14 cellular contexts compared by ENCODE assay signal in genomic region chr3:47089605-47090004, GRCh38.
DNase-seq lines count a peak whose midpoint lies in the region; ATAC-seq and TF ChIP-seq lines count a peak whose summit lies in the region.
"Had no signal": no experiment of that assay in that cellular context is flagged by ENCODE, and none has a peak within 500 bp of the region (broad histone marks: within the 10 kb centered on the region; RNA-seq: fewer than 3 reads in every experiment).

No MANE protein-coding gene starts in this region.

- TF ChIP-seq CTCF in cardiac muscle cell (IDR thresholded peaks at IDR 0.05; ENCODE audit: low read depth, low read length), result no peak
- TF ChIP-seq CTCF in HFFc6 (IDR thresholded peaks at IDR 0.05), result no peak
- no peak for TF ChIP-seq CTCF in endothelial cell (IDR thresholded peaks at IDR 0.05; ENCODE audit: unreplicated experiment)
- no peak for TF ChIP-seq CTCF in stomach (IDR thresholded peaks at IDR 0.05)
- no peak for TF ChIP-seq CTCF in ovary (IDR thresholded peaks at IDR 0.05)
- no peak for TF ChIP-seq CTCF in transverse colon (IDR thresholded peaks at IDR 0.05)

- no peaks in the 10 kb centered on the region for H3K9me3 ChIP-seq in cardiac muscle cell (ENCODE audit: low read depth)
- H3K9me3 ChIP-seq in right cardiac atrium (ENCODE audit: control insufficient read depth, low read length), result no peaks in the 10 kb centered on the region
- H3K9me3 ChIP-seq in stomach, result no peaks in the 10 kb centered on the region
- no peaks in the 10 kb centered on the region for H3K9me3 ChIP-seq in ovary
- no peaks in the 10 kb centered on the region for H3K9me3 ChIP-seq in transverse colon

- H3K27me3 Mint-ChIP-seq in HFFc6 (ENCODE audit: insufficient read depth) (no peaks in the 10 kb centered on the region; the same call in 1 of the 2 replicates), endothelial cell (ENCODE audit: unreplicated experiment) (no peaks in the 10 kb centered on the region)

- H3K9me3 Mint-ChIP-seq in HFFc6 (no peaks in the 10 kb centered on the region), endothelial cell (ENCODE audit: unreplicated experiment) (no peaks in the 10 kb centered on the region)

- no peak for ATAC-seq in right cardiac atrium
- ATAC-seq: PC-3 had no signal

- H3K36me3 ChIP-seq in cardiac muscle cell (peaks cover 24% of the 10 kb centered on the region), stomach (peaks cover 0 to 90% (median 81%) of the 10 kb centered on the region in 4 donors), ovary (no peaks in the 10 kb centered on the region), transverse colon (peaks cover 0 to 50% (median 12%) of the 10 kb centered on the region in 4 donors)

- peaks cover 14% of the 10 kb centered on the region for H3K4me1 Mint-ChIP-seq in HFFc6 (ENCODE audit: low read depth)
- H3K4me1 Mint-ChIP-seq in endothelial cell (ENCODE audit: unreplicated experiment), result no peaks in the 10 kb centered on the region

- TF ChIP-seq POLR2A in stomach (IDR thresholded peaks at IDR 0.05), result no peak
- no peak for TF ChIP-seq POLR2A in ovary (IDR thresholded peaks at IDR 0.05)
- TF ChIP-seq POLR2A in transverse colon (IDR thresholded peaks at IDR 0.05), result no peak

- intact Hi-C loops in right cardiac atrium (cut with DNase I), result no loop called here
- intact Hi-C loops in stomach (cut with DNase I; ENCODE audit: low total_unique reads), result no loop called here
- intact Hi-C loops in ovary (cut with DNase I), result loop anchor here in 1 of 4 donors (5.0 kb wide), 1 partner anchor 162 kb away; no protein-coding TSS in a partner anchor
- intact Hi-C loops in transverse colon (cut with DNase I; ENCODE audit: low total_unique reads), result loop anchor here (5.0 kb wide), 1 partner anchor 578 kb away; no protein-coding TSS in a partner anchor

- DNase-seq in cardiac muscle cell (ENCODE audit: low read depth in 1 of 2, low spot score in 1 of 2) (no peak), right cardiac atrium (no peak), HFFc6 (no peak), endothelial cell (ENCODE audit: low spot score) (no peak), stomach (no peak), ovary (no peak), dedifferentiated amniotic fluid mesenchymal stem cell (ENCODE audit: extremely low spot score) (no peak), transverse colon (no peak)
- DNase-seq: COR-L47, KG1, NCI-H1092, NCI-H226, NCI-H526 treated with DMSO at 0.1 percent for 48 hours, PC-3 had no signal

- H3K36me3 Mint-ChIP-seq in HFFc6 (ENCODE audit: low read depth) (peaks cover 22% of the 10 kb centered on the region), endothelial cell (ENCODE audit: low read depth, unreplicated experiment) (peaks cover 13% of the 10 kb centered on the region)

- H3K27ac Mint-ChIP-seq in HFFc6 (peak overlapping the region; percentile 0; the same call in 1 of the 2 replicates), endothelial cell (ENCODE audit: unreplicated experiment) (peak overlapping the region; percentile 44)

- in situ Hi-C loops in transverse colon (cut with MboI; ENCODE audit: low pct_ligation_motif_present in 1 of 4, low pct_unique_long_range_greater_than_20kb in 1 of 4, low sequenced_read_pairs in 3 of 4), result no loop called here

- no peaks in the 10 kb centered on the region for H3K27me3 ChIP-seq in cardiac muscle cell
- H3K27me3 ChIP-seq in right cardiac atrium (ENCODE audit: control insufficient read depth, insufficient read depth), result no peaks in the 10 kb centered on the region
- no peaks in the 10 kb centered on the region for H3K27me3 ChIP-seq in stomach
- H3K27me3 ChIP-seq in ovary, result no peaks in the 10 kb centered on the region
- no peaks in the 10 kb centered on the region for H3K27me3 ChIP-seq in transverse colon

- H3K4me3 ChIP-seq in cardiac muscle cell (no peak overlapping the region), right cardiac atrium (ENCODE audit: low read length) (no peak overlapping the region), stomach (no peak overlapping the region), ovary (no peak overlapping the region), transverse colon (no peak overlapping the region)

- TF ChIP-seq EP300 in stomach (IDR thresholded peaks at IDR 0.05), result no peak
- TF ChIP-seq EP300 in ovary (IDR thresholded peaks at IDR 0.05), result no peak
- no peak for TF ChIP-seq EP300 in transverse colon (IDR thresholded peaks at IDR 0.05; ENCODE audit: low read depth)

- peak overlapping the region; percentile 19 for H3K27ac ChIP-seq in cardiac muscle cell
- no peak overlapping the region for H3K27ac ChIP-seq in right cardiac atrium (ENCODE audit: low read length)
- H3K27ac ChIP-seq in stomach, result peak overlapping the region in 3 of 5 donors; percentile 52 to 63 (median 52)
- H3K27ac ChIP-seq in ovary, result no peak overlapping the region
- no peak overlapping the region for H3K27ac ChIP-seq in transverse colon

- H3K4me3 Mint-ChIP-seq in HFFc6, result no peak overlapping the region
- no peak overlapping the region for H3K4me3 Mint-ChIP-seq in endothelial cell (ENCODE audit: unreplicated experiment)

- 96% methylated on average over 1 of the region's 1 CpG for WGBS in right cardiac atrium
- 39 to 78% (median 44%) methylated on average over 1 of the region's 1 CpG for WGBS in stomach, 5 donors
- 88 to 97% (median 96%) methylated on average over 1 of the region's 1 CpG for WGBS in ovary, 3 donors
- WGBS in transverse colon (ENCODE audit: low coverage in 1 of 2), 2 donors, result 80 to 86% methylated on average over 1 of the region's 1 CpG

- H3K4me1 ChIP-seq in cardiac muscle cell (ENCODE audit: low read depth) (no peaks in the 10 kb centered on the region), right cardiac atrium (ENCODE audit: control insufficient read depth, insufficient read depth, low read length) (no peaks in the 10 kb centered on the region), stomach (peaks cover 0 to 7% (median 2%) of the 10 kb centered on the region in 4 donors), ovary (ENCODE audit: insufficient read depth) (no peaks in the 10 kb centered on the region), transverse colon (no peaks in the 10 kb centered on the region)

Comparison
In these comparisons a context has a peak if more than half of its experiments do, and no peak if none do; other contexts are left out.
1. H3K27ac ChIP-seq: peak in cardiac muscle cell (single experiment) and stomach (3 of 5); none in right cardiac atrium (single experiment), ovary (0 of 2) and transverse colon (0 of 4).